ENCODE assay signal across 25 cellular contexts in genomic region chr6:165743366-165743898, GRCh38.
DNase-seq lines count a peak whose midpoint lies in the region; ATAC-seq, FAIRE-seq and TF ChIP-seq lines count a peak whose summit lies in the region.
"Had no signal": no experiment of that assay in that cellular context is flagged by ENCODE, and none has a peak within 500 bp of the region (broad histone marks: within the 10 kb centered on the region; RNA-seq: fewer than 3 reads in every experiment).

No MANE protein-coding gene starts in this region.

- no peak overlapping the region for H3K27ac Mint-ChIP-seq in T-helper 2 cell treated with Interferon-gamma antibody and Interleukin-4, amounts not matched to agents 5 μg/mL and 100 μg/mL, for 36 hours
- peak overlapping the region; percentile 69 for H3K27ac Mint-ChIP-seq in activated T-helper 2 cell treated with anti-CD3 and anti-CD28 coated beads, Interferon-gamma antibody, Interleukin-2, Interleukin-4, amounts not matched to agents 10 μg/mL and 5 μg/mL and 100 μg/mL, durations not matched to agents 14 hours and 24 hours and 36 hours
- peak overlapping the region; percentile 37 for H3K27ac Mint-ChIP-seq in stimulated activated naive B cell treated with anti-CD40 and anti-IgM and Interleukin-4, amounts not matched to agents 10 μg/mL and 1 μg/mL and 100 μg/mL, for 72 hours
- H3K27ac Mint-ChIP-seq in chondrocyte (ENCODE audit: unreplicated experiment): no peak overlapping the region
- H3K27ac Mint-ChIP-seq: CD14-positive monocyte; CD4-positive, alpha-beta memory T cell; CD4-positive, CD25-positive, alpha-beta regulatory T cell; CD8-positive, alpha-beta memory T cell had no signal

- ATAC-seq in K562: no peak
- no peak for ATAC-seq in stimulated activated naive B cell treated with anti-CD40 and anti-IgM and Interleukin-4, amounts not matched to agents 10 μg/mL and 1 μg/mL and 100 μg/mL, for 72 hours (replicated peaks)
- ATAC-seq in HG03159 (IDR thresholded peaks at IDR 0.05; ENCODE audit: unreplicated experiment): no peak

- in situ Hi-C loops in K562 (cut with MboI): no loop called here

- BruUV-seq in K562 (replicated peaks; lab: Mats Ljungman, UMichigan): no TSS peak

- H3K27me3 Mint-ChIP-seq in T-helper 2 cell treated with Interferon-gamma antibody and Interleukin-4, amounts not matched to agents 5 μg/mL and 100 μg/mL, for 36 hours (ENCODE audit: low read depth): no peaks in the 10 kb centered on the region
- H3K27me3 Mint-ChIP-seq in activated T-helper 2 cell treated with anti-CD3 and anti-CD28 coated beads, Interferon-gamma antibody, Interleukin-2, Interleukin-4, amounts not matched to agents 10 μg/mL and 5 μg/mL and 100 μg/mL, durations not matched to agents 14 hours and 24 hours and 36 hours (ENCODE audit: low read depth): no peaks in the 10 kb centered on the region
- H3K27me3 Mint-ChIP-seq in stimulated activated naive B cell treated with anti-CD40 and anti-IgM and Interleukin-4, amounts not matched to agents 10 μg/mL and 1 μg/mL and 100 μg/mL, for 72 hours: peaks cover 8 to 10% of the 10 kb centered on the region in 2 donors
- peaks cover 4% of the 10 kb centered on the region for H3K27me3 Mint-ChIP-seq in chondrocyte (ENCODE audit: low read depth)
- H3K27me3 Mint-ChIP-seq: CD4-positive, CD25-positive, alpha-beta regulatory T cell had no signal

- CTCF ChIA-PET in K562 (lab: Yijun Ruan, JAX; ENCODE audit: low intra/inter-chr PET ratio): no interaction called here

- no peak overlapping the region for H3K4me2 ChIP-seq in K562 (ENCODE audit: insufficient read depth, low read length)
- H3K4me2 ChIP-seq: BLaER1 had no signal

- TF ChIP-seq RAD21 in K562 (CRISPR knock-in tag; conservative IDR thresholded peaks at IDR 0.05 in 1 of 2, IDR thresholded peaks at IDR 0.05 in 1 of 2): no peak

- no peaks in the 10 kb centered on the region for H3K9me1 ChIP-seq in K562 (ENCODE audit: control insufficient read depth, insufficient read depth, low read length)

- FAIRE-seq in K562 (lab: Jason Lieb, UNC): no peak
- FAIRE-seq: A204.1, D721Med, G401.6, GM12892, GM18507 had no signal

- no peak for TF ChIP-seq POLR2A in K562 (conservative IDR thresholded peaks at IDR 0.05)

- H4K20me1 ChIP-seq in K562 (replicated peaks; ENCODE audit: control insufficient read depth, insufficient read depth, low read length): no peaks in the 10 kb centered on the region
- H4K20me1 ChIP-seq: BLaER1 had no signal

- TF ChIP-seq EP300 in K562 (IDR thresholded peaks at IDR 0.05; ENCODE audit: low read length): no peak

- H3K27ac ChIP-seq in K562 (ENCODE audit: extremely low read depth, low read depth, low read length): no peak overlapping the region
- H3K27ac ChIP-seq: BLaER1 had no signal

- no peaks in the 10 kb centered on the region for H3K4me1 ChIP-seq in K562 (replicated peaks in 1 of 2; ENCODE audit: control insufficient read depth in 2 of 2, insufficient read depth in 2 of 2, low read length in 2 of 2)
- H3K4me1 ChIP-seq: BE2C, BLaER1, Caco-2 had no signal

- H3K27me3 ChIP-seq in K562 (ENCODE audit: control insufficient read depth in 2 of 2, insufficient read depth in 2 of 2, low read length in 2 of 2): no peaks in the 10 kb centered on the region
- H3K27me3 ChIP-seq: BE2C, BLaER1 had no signal

- TF ChIP-seq CTCF in K562 (IDR thresholded peaks at IDR 0.05 in 2 of 3, conservative IDR thresholded peaks at IDR 0.05 in 1 of 3; ENCODE audit: insufficient read depth in 2 of 3, low read depth in 1 of 3, low read length in 3 of 3) (no peak), chondrocyte (IDR thresholded peaks at IDR 0.05) (no peak)

- POLR2A ChIA-PET in K562 (lab: Yijun Ruan, JAX): no interaction called here

- intact Hi-C loops in activated T-helper 2 cell treated with anti-CD3 and anti-CD28 coated beads, Interferon-gamma antibody, Interleukin-2, Interleukin-4, amounts not matched to agents 10 μg/mL and 5 μg/mL and 100 μg/mL, durations not matched to agents 14 hours and 24 hours and 36 hours (cut with micrococcal nuclease): no loop called here
- intact Hi-C loops in K562 (cut with micrococcal nuclease): loop anchor here (5.0 kb wide), 1 partner anchor 109 kb away; no protein-coding TSS in a partner anchor

- no peak overlapping the region for H2AFZ ChIP-seq in K562 (ENCODE audit: low read depth, low read length)

- H3K36me3 Mint-ChIP-seq in T-helper 2 cell treated with Interferon-gamma antibody and Interleukin-4, amounts not matched to agents 5 μg/mL and 100 μg/mL, for 36 hours (ENCODE audit: low read depth): no peaks in the 10 kb centered on the region
- no peaks in the 10 kb centered on the region for H3K36me3 Mint-ChIP-seq in activated T-helper 2 cell treated with anti-CD3 and anti-CD28 coated beads, Interferon-gamma antibody, Interleukin-2, Interleukin-4, amounts not matched to agents 10 μg/mL and 5 μg/mL and 100 μg/mL, durations not matched to agents 14 hours and 24 hours and 36 hours (ENCODE audit: low read depth)
- no peaks in the 10 kb centered on the region for H3K36me3 Mint-ChIP-seq in stimulated activated naive B cell treated with anti-CD40 and anti-IgM and Interleukin-4, amounts not matched to agents 10 μg/mL and 1 μg/mL and 100 μg/mL, for 72 hours
- H3K36me3 Mint-ChIP-seq in chondrocyte (ENCODE audit: low read depth): no peaks in the 10 kb centered on the region
- H3K36me3 Mint-ChIP-seq: CD14-positive monocyte; CD4-positive, alpha-beta memory T cell; CD4-positive, CD25-positive, alpha-beta regulatory T cell; CD8-positive, alpha-beta memory T cell had no signal

- peaks cover 6% of the 10 kb centered on the region for H3K9me3 Mint-ChIP-seq in T-helper 2 cell treated with Interferon-gamma antibody and Interleukin-4, amounts not matched to agents 5 μg/mL and 100 μg/mL, for 36 hours
- no peaks in the 10 kb centered on the region for H3K9me3 Mint-ChIP-seq in activated T-helper 2 cell treated with anti-CD3 and anti-CD28 coated beads, Interferon-gamma antibody, Interleukin-2, Interleukin-4, amounts not matched to agents 10 μg/mL and 5 μg/mL and 100 μg/mL, durations not matched to agents 14 hours and 24 hours and 36 hours
- peaks cover 0 to 3% of the 10 kb centered on the region in 2 donors for H3K9me3 Mint-ChIP-seq in stimulated activated naive B cell treated with anti-CD40 and anti-IgM and Interleukin-4, amounts not matched to agents 10 μg/mL and 1 μg/mL and 100 μg/mL, for 72 hours
- H3K9me3 Mint-ChIP-seq in chondrocyte (ENCODE audit: low read depth): no peaks in the 10 kb centered on the region

- H3K4me3 ChIP-seq in K562: no peak overlapping the region
- H3K4me3 ChIP-seq: BLaER1 had no signal

- no peaks in the 10 kb centered on the region for H3K79me2 ChIP-seq in K562 (ENCODE audit: control insufficient read depth, insufficient read depth, low read length)

- peak overlapping the region; percentile 11 for H3K4me3 Mint-ChIP-seq in T-helper 2 cell treated with Interferon-gamma antibody and Interleukin-4, amounts not matched to agents 5 μg/mL and 100 μg/mL, for 36 hours
- no peak overlapping the region for H3K4me3 Mint-ChIP-seq in activated T-helper 2 cell treated with anti-CD3 and anti-CD28 coated beads, Interferon-gamma antibody, Interleukin-2, Interleukin-4, amounts not matched to agents 10 μg/mL and 5 μg/mL and 100 μg/mL, durations not matched to agents 14 hours and 24 hours and 36 hours (ENCODE audit: low read depth)
- H3K4me3 Mint-ChIP-seq in stimulated activated naive B cell treated with anti-CD40 and anti-IgM and Interleukin-4, amounts not matched to agents 10 μg/mL and 1 μg/mL and 100 μg/mL, for 72 hours: no peak overlapping the region
- no peak overlapping the region for H3K4me3 Mint-ChIP-seq in chondrocyte (ENCODE audit: unreplicated experiment)
- H3K4me3 Mint-ChIP-seq: CD14-positive monocyte; CD4-positive, alpha-beta memory T cell; CD4-positive, CD25-positive, alpha-beta regulatory T cell; CD8-positive, alpha-beta memory T cell had no signal

- peaks cover 9% of the 10 kb centered on the region for H3K4me1 Mint-ChIP-seq in T-helper 2 cell treated with Interferon-gamma antibody and Interleukin-4, amounts not matched to agents 5 μg/mL and 100 μg/mL, for 36 hours (ENCODE audit: low read depth)
- H3K4me1 Mint-ChIP-seq in activated T-helper 2 cell treated with anti-CD3 and anti-CD28 coated beads, Interferon-gamma antibody, Interleukin-2, Interleukin-4, amounts not matched to agents 10 μg/mL and 5 μg/mL and 100 μg/mL, durations not matched to agents 14 hours and 24 hours and 36 hours (ENCODE audit: low read depth): peaks cover 12% of the 10 kb centered on the region
- peaks cover 0 to 2% of the 10 kb centered on the region in 2 donors for H3K4me1 Mint-ChIP-seq in stimulated activated naive B cell treated with anti-CD40 and anti-IgM and Interleukin-4, amounts not matched to agents 10 μg/mL and 1 μg/mL and 100 μg/mL, for 72 hours
- H3K4me1 Mint-ChIP-seq in chondrocyte (ENCODE audit: low read depth): peaks cover 18% of the 10 kb centered on the region
- H3K4me1 Mint-ChIP-seq: CD14-positive monocyte; CD4-positive, alpha-beta memory T cell; CD4-positive, CD25-positive, alpha-beta regulatory T cell; CD8-positive, alpha-beta memory T cell had no signal

- no peak overlapping the region for H3K9ac ChIP-seq in K562 (ENCODE audit: insufficient read depth in 1 of 2, low read depth in 2 of 2, low read length in 2 of 2)
- H3K9ac ChIP-seq: BLaER1 had no signal

- H3K9me3 ChIP-seq in K562 (replicated peaks; ENCODE audit: control insufficient read depth, insufficient read depth, low read depth, low read length): no peaks in the 10 kb centered on the region
- H3K9me3 ChIP-seq: BE2C, BLaER1, Caco-2 had no signal

- under 1% methylated on average over 6 of the region's 6 CpGs for WGBS in K562 (ENCODE audit: insufficient coverage, low coverage, missing lambda C conversion rate)

- no peak for DNase-seq in T-helper 2 cell treated with Interferon-gamma antibody and Interleukin-4, amounts not matched to agents 5 μg/mL and 100 μg/mL, for 36 hours (ENCODE audit: low spot score)
- DNase-seq in activated T-helper 2 cell treated with anti-CD3 and anti-CD28 coated beads, Interferon-gamma antibody, Interleukin-2, Interleukin-4, amounts not matched to agents 10 μg/mL and 5 μg/mL and 100 μg/mL, durations not matched to agents 14 hours and 24 hours and 36 hours (ENCODE audit: low spot score): no peak
- no peak for DNase-seq in K562 (ENCODE audit: extremely low read depth in 1 of 4, low spot score in 3 of 4)
- DNase-seq in stimulated activated naive B cell treated with anti-CD40 and anti-IgM and Interleukin-4, amounts not matched to agents 10 μg/mL and 1 μg/mL and 100 μg/mL, for 72 hours: no peak
- DNase-seq in NCI-H510A treated with DMSO at 0.1 percent for 48 hours (lab: John Stamatoyannopoulos, UW): no peak
- no peak for DNase-seq in chondrocyte (ENCODE audit: low spot score)
- DNase-seq: 8988T; ACHN; BE2C; C1 segment of cervical spinal cord; Caco-2; Calu3; CD4-positive, alpha-beta memory T cell; CD4-positive, CD25-positive, alpha-beta regulatory T cell; CD8-positive, alpha-beta memory T cell; DMS79 treated with DMSO at 0.1 percent for 48 hours; GF-D8 had no signal

- H3K36me3 ChIP-seq in K562 (ENCODE audit: control insufficient read depth, insufficient read depth, low read length): no peaks in the 10 kb centered on the region
- H3K36me3 ChIP-seq: BE2C, BLaER1 had no signal

TF ChIP-seq in K562, 482 proteins besides CTCF, POLR2A, EP300 and RAD21 (continues in another document):
- no peak for TF ChIP-seq MCM2 (IDR thresholded peaks at IDR 0.05; ENCODE audit: low read depth)
- no peak for TF ChIP-seq ZFP1 (CRISPR knock-in tag; IDR thresholded peaks at IDR 0.05)
- peak; percentile 50 for TF ChIP-seq RBM25 (IDR thresholded peaks at IDR 0.05; ENCODE audit: low read depth, low read length, severe bottlenecking)

Comparison
In these comparisons a context has a peak if more than half of its experiments do, and no peak if none do; other contexts are left out.
1. H3K27ac Mint-ChIP-seq: peak in activated T-helper 2 cell treated with anti-CD3 and anti-CD28 coated beads, Interferon-gamma antibody, Interleukin-2, Interleukin-4, amounts not matched to agents 10 μg/mL and 5 μg/mL and 100 μg/mL, durations not matched to agents 14 hours and 24 hours and 36 hours (single experiment) and stimulated activated naive B cell treated with anti-CD40 and anti-IgM and Interleukin-4, amounts not matched to agents 10 μg/mL and 1 μg/mL and 100 μg/mL, for 72 hours (single experiment); none in T-helper 2 cell treated with Interferon-gamma antibody and Interleukin-4, amounts not matched to agents 5 μg/mL and 100 μg/mL, for 36 hours (single experiment) and chondrocyte (single experiment).